18 cellular contexts compared by ENCODE assay signal in genomic region chr1:206829875-206830274, GRCh38. TPM values are rescaled to one million over a fixed set of nuclear protein-coding genes. Genes with fewer than 3 reads are reported as not detected.
DNase-seq lines count a peak whose midpoint lies in the region; ATAC-seq lines count a peak whose summit lies in the region.
"Had no signal": no experiment of that assay in that cellular context is flagged by ENCODE, and none has a peak within 500 bp of the region (broad histone marks: within the 10 kb centered on the region; RNA-seq: fewer than 3 reads in every experiment).

No MANE protein-coding gene starts in this region.

- peaks cover 12% of the 10 kb centered on the region for H3K27me3 Mint-ChIP-seq in activated CD8-positive, alpha-beta memory T cell treated with anti-CD3 and anti-CD28 coated beads, Interleukin-2, amount 10 ng/mL, durations not matched to agents 7 days and 5 days
- no peaks in the 10 kb centered on the region for H3K27me3 Mint-ChIP-seq in activated naive CD8-positive, alpha-beta T cell treated with anti-CD3 and anti-CD28 coated beads, Interleukin-2, amount 50 U/mL, for 24 hours
- no peaks in the 10 kb centered on the region for H3K27me3 Mint-ChIP-seq in stimulated activated memory B cell treated with anti-CD40 and anti-IgM and Interleukin-4, amounts not matched to agents 10 μg/mL and 1 μg/mL and 100 μg/mL, for 72 hours

- H3K9me3 Mint-ChIP-seq in activated CD8-positive, alpha-beta memory T cell treated with anti-CD3 and anti-CD28 coated beads, Interleukin-2, amount 10 ng/mL, durations not matched to agents 7 days and 5 days (ENCODE audit: low read depth): no peaks in the 10 kb centered on the region
- H3K9me3 Mint-ChIP-seq in activated naive CD8-positive, alpha-beta T cell treated with anti-CD3 and anti-CD28 coated beads, Interleukin-2, amount 50 U/mL, for 24 hours: no peaks in the 10 kb centered on the region
- H3K9me3 Mint-ChIP-seq in stimulated activated memory B cell treated with anti-CD40 and anti-IgM and Interleukin-4, amounts not matched to agents 10 μg/mL and 1 μg/mL and 100 μg/mL, for 72 hours: no peaks in the 10 kb centered on the region
- H3K9me3 Mint-ChIP-seq: brain had no signal

- peak; percentile 25 for ATAC-seq in activated CD8-positive, alpha-beta memory T cell treated with anti-CD3 and anti-CD28 coated beads, Interleukin-2, amount 10 ng/mL, durations not matched to agents 7 days and 5 days
- peak; percentile 62 for ATAC-seq in activated naive CD8-positive, alpha-beta T cell treated with anti-CD3 and anti-CD28 coated beads, Interleukin-2, amount 50 U/mL, for 24 hours
- peak; percentile 74 for ATAC-seq in stimulated activated memory B cell treated with anti-CD40 and anti-IgM and Interleukin-4, amounts not matched to agents 10 μg/mL and 1 μg/mL and 100 μg/mL, for 72 hours
- ATAC-seq in HG03571 (IDR thresholded peaks at IDR 0.05; ENCODE audit: unreplicated experiment): no peak

- H3K4me3 Mint-ChIP-seq in activated CD8-positive, alpha-beta memory T cell treated with anti-CD3 and anti-CD28 coated beads, Interleukin-2, amount 10 ng/mL, durations not matched to agents 7 days and 5 days: no peak overlapping the region
- H3K4me3 Mint-ChIP-seq in activated naive CD8-positive, alpha-beta T cell treated with anti-CD3 and anti-CD28 coated beads, Interleukin-2, amount 50 U/mL, for 24 hours: no peak overlapping the region
- H3K4me3 Mint-ChIP-seq in stimulated activated memory B cell treated with anti-CD40 and anti-IgM and Interleukin-4, amounts not matched to agents 10 μg/mL and 1 μg/mL and 100 μg/mL, for 72 hours: no peak overlapping the region
- H3K4me3 Mint-ChIP-seq: brain had no signal

- no peak for DNase-seq in activated CD8-positive, alpha-beta memory T cell treated with anti-CD3 and anti-CD28 coated beads, Interleukin-2, amount 10 ng/mL, durations not matched to agents 7 days and 5 days
- DNase-seq in activated CD8-positive, alpha-beta memory T cell treated with anti-CD3 and anti-CD28 coated beads for 24 hours: no peak
- DNase-seq in NOMO-1 treated with DMSO at 0.1 percent for 48 hours (lab: John Stamatoyannopoulos, UW; ENCODE audit: unreplicated experiment) (peak; percentile 90), NCI-H187 treated with DMSO at 0.1 percent for 48 hours (lab: John Stamatoyannopoulos, UW) (no peak)
- no peak for DNase-seq in activated naive CD8-positive, alpha-beta T cell treated with anti-CD3 and anti-CD28 coated beads, Interleukin-2, amount 50 U/mL, for 24 hours
- DNase-seq in activated effector memory CD4-positive, alpha-beta T cell treated with Interleukin-2 at 50 U/mL for 16 hours: no peak
- DNase-seq: activated CD4-positive, alpha-beta T cell treated with anti-CD3 and anti-CD28 coated beads, Interleukin-2, amount 50 U/mL, for 4 hours; effector CD4-positive, alpha-beta T cell; NCI-H446; occipital lobe had no signal

- H3K36me3 Mint-ChIP-seq in activated CD8-positive, alpha-beta memory T cell treated with anti-CD3 and anti-CD28 coated beads, Interleukin-2, amount 10 ng/mL, durations not matched to agents 7 days and 5 days: no peaks in the 10 kb centered on the region
- no peaks in the 10 kb centered on the region for H3K36me3 Mint-ChIP-seq in activated naive CD8-positive, alpha-beta T cell treated with anti-CD3 and anti-CD28 coated beads, Interleukin-2, amount 50 U/mL, for 24 hours (ENCODE audit: low read depth)
- no peaks in the 10 kb centered on the region for H3K36me3 Mint-ChIP-seq in stimulated activated memory B cell treated with anti-CD40 and anti-IgM and Interleukin-4, amounts not matched to agents 10 μg/mL and 1 μg/mL and 100 μg/mL, for 72 hours
- H3K36me3 Mint-ChIP-seq: brain had no signal

- CTCF ChIA-PET in activated CD8-positive, alpha-beta memory T cell treated with anti-CD3 and anti-CD28 coated beads, Interleukin-2, amount 10 ng/mL, durations not matched to agents 7 days and 5 days (lab: Charles Lee): interaction anchor here (1.1 to 10.6 kb wide), 6 partner anchors 13 to 95 kb away, joined by 3 to 59 read pairs (median 6); partner anchors contain the start of gene IL10

- peaks cover 55% of the 10 kb centered on the region for H3K4me1 Mint-ChIP-seq in activated CD8-positive, alpha-beta memory T cell treated with anti-CD3 and anti-CD28 coated beads, Interleukin-2, amount 10 ng/mL, durations not matched to agents 7 days and 5 days
- H3K4me1 Mint-ChIP-seq in activated naive CD8-positive, alpha-beta T cell treated with anti-CD3 and anti-CD28 coated beads, Interleukin-2, amount 50 U/mL, for 24 hours: peaks cover 37% of the 10 kb centered on the region
- H3K4me1 Mint-ChIP-seq in stimulated activated memory B cell treated with anti-CD40 and anti-IgM and Interleukin-4, amounts not matched to agents 10 μg/mL and 1 μg/mL and 100 μg/mL, for 72 hours: peaks cover 54% of the 10 kb centered on the region

- H3K27ac Mint-ChIP-seq in activated CD8-positive, alpha-beta memory T cell treated with anti-CD3 and anti-CD28 coated beads, Interleukin-2, amount 10 ng/mL, durations not matched to agents 7 days and 5 days: peak overlapping the region; percentile 31
- peak overlapping the region; percentile 48 for H3K27ac Mint-ChIP-seq in activated naive CD8-positive, alpha-beta T cell treated with anti-CD3 and anti-CD28 coated beads, Interleukin-2, amount 50 U/mL, for 24 hours
- peak overlapping the region; percentile 13 for H3K27ac Mint-ChIP-seq in stimulated activated memory B cell treated with anti-CD40 and anti-IgM and Interleukin-4, amounts not matched to agents 10 μg/mL and 1 μg/mL and 100 μg/mL, for 72 hours
- H3K27ac Mint-ChIP-seq: brain had no signal

RNA-seq across cellular contexts. Expression of gene IL20, which starts 35.5 kb away (rescaled TPM):
- total RNA-seq in activated CD8-positive, alpha-beta memory T cell treated with anti-CD3 and anti-CD28 coated beads, Interleukin-2, amount 10 ng/mL, durations not matched to agents 7 days and 5 days: not detected
- total RNA-seq: lung microvascular endothelial cell; skeletal muscle tissue; T-helper 1 cell treated with Interleukin-12 subunit alpha and Interleukin-12 subunit beta and Interleukin-4 antibody, amounts not matched to agents 30 ng/mL and 1 ng/mL, for 36 hours had no signal

RNA-seq across cellular contexts. Expression of gene IL10, which starts 57.6 kb away (rescaled TPM):
- total RNA-seq in activated CD8-positive, alpha-beta memory T cell treated with anti-CD3 and anti-CD28 coated beads, Interleukin-2, amount 10 ng/mL, durations not matched to agents 7 days and 5 days: not detected
- total RNA-seq: fibroblast of villous mesenchyme, lung microvascular endothelial cell, occipital lobe had no signal

RNA-seq across cellular contexts. Expression of gene IL19, which starts 59.3 kb away (rescaled TPM):
- not detected for total RNA-seq in activated CD8-positive, alpha-beta memory T cell treated with anti-CD3 and anti-CD28 coated beads, Interleukin-2, amount 10 ng/mL, durations not matched to agents 7 days and 5 days
- total RNA-seq: lung microvascular endothelial cell; occipital lobe; skeletal muscle tissue; suprapubic skin; T-helper 1 cell treated with Interleukin-12 subunit alpha and Interleukin-12 subunit beta and Interleukin-4 antibody, amounts not matched to agents 30 ng/mL and 1 ng/mL, for 36 hours had no signal
